15 cellular contexts compared by ENCODE assay signal in the genomic region with DNA sequence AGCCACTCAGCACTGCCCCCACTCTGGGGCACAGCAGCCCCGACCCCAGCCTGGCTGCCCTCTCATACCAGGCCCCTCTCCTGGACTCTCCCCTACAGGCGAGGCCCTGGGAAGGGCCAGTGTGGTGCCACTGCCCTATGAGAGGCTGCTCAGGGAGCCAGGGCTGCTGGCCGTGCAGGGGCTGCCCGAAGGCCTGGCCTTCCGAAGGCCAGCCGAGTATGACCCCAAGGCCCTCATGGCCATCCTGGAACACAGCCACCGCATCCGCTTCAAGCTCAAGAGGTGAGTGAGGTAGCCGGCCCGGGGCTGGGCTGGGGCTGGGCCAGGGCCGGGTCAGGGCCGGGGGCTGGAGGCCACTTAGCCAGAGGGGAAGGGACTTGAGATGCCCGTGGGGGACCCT.
DNase-seq lines count a peak whose midpoint lies in the region; ATAC-seq and TF ChIP-seq lines count a peak whose summit lies in the region.
"Had no signal": no experiment of that assay in that cellular context is flagged by ENCODE, and none has a peak within 500 bp of the region (broad histone marks: within the 10 kb centered on the region; RNA-seq: fewer than 3 reads in every experiment).

No MANE protein-coding gene starts in this region.

- H3K36me3 Mint-ChIP-seq in neural progenitor cell: peaks cover 39% of the 10 kb centered on the region

- POLR2A ChIA-PET in RWPE1 (lab: Yijun Ruan, JAX; ENCODE audit: low non-redundant PET): no interaction called here

- no peaks in the 10 kb centered on the region for H3K36me3 ChIP-seq in neural progenitor cell
- H3K36me3 ChIP-seq in skeletal muscle tissue (ENCODE audit: control insufficient read depth in 3 of 3, insufficient read depth in 3 of 3, low read length in 3 of 3): peaks cover 40 to 56% (median 45%) of the 10 kb centered on the region in 3 donors

- CTCF ChIA-PET in RWPE1 (lab: Yijun Ruan, JAX): interaction anchor here (0.6 kb wide), 1 partner anchor 312 kb away, joined by 3 read pairs; no protein-coding TSS in a partner anchor

- H3K4me3 ChIP-seq in neural progenitor cell (no peak overlapping the region), skeletal muscle tissue (ENCODE audit: low read length in 3 of 3) (no peak overlapping the region)

- no peaks in the 10 kb centered on the region for H3K4me1 Mint-ChIP-seq in neural progenitor cell
- H3K4me1 Mint-ChIP-seq: CD4-positive, alpha-beta memory T cell had no signal

- no peaks in the 10 kb centered on the region for H3F3A ChIP-seq in neural progenitor cell (ENCODE audit: low read depth)

- H3K27ac ChIP-seq in RWPE1: peak overlapping the region; percentile 32
- no peak overlapping the region for H3K27ac ChIP-seq in neural progenitor cell
- peak overlapping the region; percentile 7 for H3K27ac ChIP-seq in skeletal muscle tissue (ENCODE audit: low read depth, low read length)

- no peak overlapping the region for H3K4me2 ChIP-seq in neural progenitor cell

- H3K27me3 Mint-ChIP-seq in neural progenitor cell (ENCODE audit: insufficient read depth, low read depth): peaks cover 2% of the 10 kb centered on the region
- H3K27me3 Mint-ChIP-seq: CD4-positive, alpha-beta memory T cell had no signal

- ATAC-seq in omental fat pad (ENCODE audit: low FRiP score): no peak
- no peak for ATAC-seq in GM19395 (IDR thresholded peaks at IDR 0.05; ENCODE audit: unreplicated experiment)
- ATAC-seq: HCT116 had no signal

- no peaks in the 10 kb centered on the region for H3K9me3 ChIP-seq in neural progenitor cell (ENCODE audit: low read depth)
- H3K9me3 ChIP-seq in skeletal muscle tissue (ENCODE audit: control insufficient read depth in 3 of 3, low read length in 3 of 3): no peaks in the 10 kb centered on the region

- no peak overlapping the region for H3K4me3 Mint-ChIP-seq in neural progenitor cell
- H3K4me3 Mint-ChIP-seq: CD4-positive, alpha-beta memory T cell had no signal

- TF ChIP-seq CTCF in RWPE1 (conservative IDR thresholded peaks at IDR 0.05; ENCODE audit: low read depth): no peak
- TF ChIP-seq CTCF in neural progenitor cell (IDR thresholded peaks at IDR 0.05): no peak
- TF ChIP-seq CTCF in omental fat pad (IDR thresholded peaks at IDR 0.05): no peak

- H3K27me3 ChIP-seq in neural progenitor cell: no peaks in the 10 kb centered on the region
- H3K27me3 ChIP-seq in skeletal muscle tissue (ENCODE audit: control insufficient read depth in 3 of 3, insufficient read depth in 3 of 3, low read length in 3 of 3): no peaks in the 10 kb centered on the region

- H4K20me1 ChIP-seq in neural progenitor cell (ENCODE audit: low read depth): peaks cover 8% of the 10 kb centered on the region

- peak overlapping the region; percentile 17 for H3K27ac Mint-ChIP-seq in neural progenitor cell
- H3K27ac Mint-ChIP-seq: CD4-positive, alpha-beta memory T cell had no signal

- no peak overlapping the region for H2AFZ ChIP-seq in neural progenitor cell (replicated peaks)

- DNase-seq in RWPE1 (ENCODE audit: low spot score) (no peak), neural progenitor cell (ENCODE audit: low spot score) (no peak), omental fat pad (ENCODE audit: low spot score) (no peak), T-helper 2 cell (no peak)
- DNase-seq: C1 segment of cervical spinal cord; Calu3; CD4-positive, alpha-beta memory T cell; COR-L47; DMS53; DMS79 treated with DMSO at 0.1 percent for 48 hours; GF-D8; GOT3 had no signal

- H3K79me2 ChIP-seq in neural progenitor cell (ENCODE audit: low read depth): no peaks in the 10 kb centered on the region

- H3K9me3 Mint-ChIP-seq in neural progenitor cell: peaks cover 1% of the 10 kb centered on the region

- no peaks in the 10 kb centered on the region for H3K4me1 ChIP-seq in neural progenitor cell
- H3K4me1 ChIP-seq in skeletal muscle tissue (ENCODE audit: control insufficient read depth in 3 of 3, insufficient read depth in 3 of 3, low read length in 3 of 3): peaks cover 9 to 29% (median 28%) of the 10 kb centered on the region in 3 donors

- H3K9ac ChIP-seq in neural progenitor cell: no peak overlapping the region
- no peak overlapping the region for H3K9ac ChIP-seq in skeletal muscle tissue (ENCODE audit: low read depth in 1 of 3, low read length in 3 of 3)
